2 cellular contexts compared by ENCODE assay signal in genomic region chr12:109130755-109131521, GRCh38.
TF ChIP-seq lines count a peak whose summit lies in the region.

No MANE protein-coding gene starts in this region.

TF ChIP-seq in A549, 52 proteins besides CTCF, POLR2A, EP300 and RAD21:
- no peak for TF ChIP-seq SREBF2 (IDR thresholded peaks at IDR 0.05)
- TF ChIP-seq MAFK (IDR thresholded peaks at IDR 0.05; ENCODE audit: partially characterized antibody) = no peak
- TF ChIP-seq, protein P1, sequence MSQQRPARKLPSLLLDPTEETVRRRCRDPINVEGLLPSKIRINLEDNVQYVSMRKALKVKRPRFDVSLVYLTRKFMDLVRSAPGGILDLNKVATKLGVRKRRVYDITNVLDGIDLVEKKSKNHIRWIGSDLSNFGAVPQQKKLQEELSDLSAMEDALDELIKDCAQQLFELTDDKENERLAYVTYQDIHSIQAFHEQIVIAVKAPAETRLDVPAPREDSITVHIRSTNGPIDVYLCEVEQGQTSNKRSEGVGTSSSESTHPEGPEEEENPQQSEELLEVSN (IDR thresholded peaks at IDR 0.05; ENCODE audit: borderline replicate concordance, low read depth) = no peak
- no peak for TF ChIP-seq JUNB (IDR thresholded peaks at IDR 0.05)
- TF ChIP-seq CEBPB (IDR thresholded peaks at IDR 0.05) = no peak
- no peak for TF ChIP-seq NR3C1 (IDR thresholded peaks at IDR 0.05)
- TF ChIP-seq ZFP36 (IDR thresholded peaks at IDR 0.05; ENCODE audit: borderline replicate concordance, partially characterized antibody) = no peak
- TF ChIP-seq, protein P2, sequence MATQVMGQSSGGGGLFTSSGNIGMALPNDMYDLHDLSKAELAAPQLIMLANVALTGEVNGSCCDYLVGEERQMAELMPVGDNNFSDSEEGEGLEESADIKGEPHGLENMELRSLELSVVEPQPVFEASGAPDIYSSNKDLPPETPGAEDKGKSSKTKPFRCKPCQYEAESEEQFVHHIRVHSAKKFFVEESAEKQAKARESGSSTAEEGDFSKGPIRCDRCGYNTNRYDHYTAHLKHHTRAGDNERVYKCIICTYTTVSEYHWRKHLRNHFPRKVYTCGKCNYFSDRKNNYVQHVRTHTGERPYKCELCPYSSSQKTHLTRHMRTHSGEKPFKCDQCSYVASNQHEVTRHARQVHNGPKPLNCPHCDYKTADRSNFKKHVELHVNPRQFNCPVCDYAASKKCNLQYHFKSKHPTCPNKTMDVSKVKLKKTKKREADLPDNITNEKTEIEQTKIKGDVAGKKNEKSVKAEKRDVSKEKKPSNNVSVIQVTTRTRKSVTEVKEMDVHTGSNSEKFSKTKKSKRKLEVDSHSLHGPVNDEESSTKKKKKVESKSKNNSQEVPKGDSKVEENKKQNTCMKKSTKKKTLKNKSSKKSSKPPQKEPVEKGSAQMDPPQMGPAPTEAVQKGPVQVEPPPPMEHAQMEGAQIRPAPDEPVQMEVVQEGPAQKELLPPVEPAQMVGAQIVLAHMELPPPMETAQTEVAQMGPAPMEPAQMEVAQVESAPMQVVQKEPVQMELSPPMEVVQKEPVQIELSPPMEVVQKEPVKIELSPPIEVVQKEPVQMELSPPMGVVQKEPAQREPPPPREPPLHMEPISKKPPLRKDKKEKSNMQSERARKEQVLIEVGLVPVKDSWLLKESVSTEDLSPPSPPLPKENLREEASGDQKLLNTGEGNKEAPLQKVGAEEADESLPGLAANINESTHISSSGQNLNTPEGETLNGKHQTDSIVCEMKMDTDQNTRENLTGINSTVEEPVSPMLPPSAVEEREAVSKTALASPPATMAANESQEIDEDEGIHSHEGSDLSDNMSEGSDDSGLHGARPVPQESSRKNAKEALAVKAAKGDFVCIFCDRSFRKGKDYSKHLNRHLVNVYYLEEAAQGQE (IDR thresholded peaks at IDR 0.05) = no peak
TF ChIP-seq in A549: peak in this region for 0.

TF ChIP-seq in H1, 55 proteins besides CTCF, POLR2A, EP300 and RAD21:
- TF ChIP-seq ASH2L (IDR thresholded peaks at IDR 0.05; ENCODE audit: low read length) (no peak), CHD1 (IDR thresholded peaks at IDR 0.05; ENCODE audit: low read depth, low read length) (no peak), TBP (IDR thresholded peaks at IDR 0.05; ENCODE audit: low read depth, low read length) (no peak), SIX5 (IDR thresholded peaks at IDR 0.05; ENCODE audit: low read depth, low read length) (no peak), HDAC2 (IDR thresholded peaks at IDR 0.05; ENCODE audit: borderline replicate concordance in 1 of 2, low read depth in 2 of 2, low read length in 2 of 2) (no peak), SIN3A (conservative IDR thresholded peaks at IDR 0.05 in 1 of 2, IDR thresholded peaks at IDR 0.05 in 1 of 2; ENCODE audit: low read depth in 1 of 2, low read length in 2 of 2) (no peak), POU5F1 (IDR thresholded peaks at IDR 0.05; ENCODE audit: low read depth, low read length) (no peak), MAFK (IDR thresholded peaks at IDR 0.05; ENCODE audit: low read depth, low read length) (no peak), ATF3 (IDR thresholded peaks at IDR 0.05; ENCODE audit: insufficient read depth, low read depth, low read length) (no peak), ZNF274 (IDR thresholded peaks at IDR 0.05; ENCODE audit: borderline replicate concordance, extremely low read depth, low read length) (no peak), KDM4A (IDR thresholded peaks at IDR 0.05; ENCODE audit: low read depth, low read length, severe bottlenecking) (no peak), TCF12 (IDR thresholded peaks at IDR 0.05; ENCODE audit: low read depth, low read length) (no peak), FOSL1 (IDR thresholded peaks at IDR 0.05; ENCODE audit: insufficient read depth, low read depth, low read length) (no peak), JUN (IDR thresholded peaks at IDR 0.05; ENCODE audit: low read depth, low read length) (no peak), SP1 (IDR thresholded peaks at IDR 0.05; ENCODE audit: low read depth, low read length) (no peak)
- TF ChIP-seq, protein P3, sequence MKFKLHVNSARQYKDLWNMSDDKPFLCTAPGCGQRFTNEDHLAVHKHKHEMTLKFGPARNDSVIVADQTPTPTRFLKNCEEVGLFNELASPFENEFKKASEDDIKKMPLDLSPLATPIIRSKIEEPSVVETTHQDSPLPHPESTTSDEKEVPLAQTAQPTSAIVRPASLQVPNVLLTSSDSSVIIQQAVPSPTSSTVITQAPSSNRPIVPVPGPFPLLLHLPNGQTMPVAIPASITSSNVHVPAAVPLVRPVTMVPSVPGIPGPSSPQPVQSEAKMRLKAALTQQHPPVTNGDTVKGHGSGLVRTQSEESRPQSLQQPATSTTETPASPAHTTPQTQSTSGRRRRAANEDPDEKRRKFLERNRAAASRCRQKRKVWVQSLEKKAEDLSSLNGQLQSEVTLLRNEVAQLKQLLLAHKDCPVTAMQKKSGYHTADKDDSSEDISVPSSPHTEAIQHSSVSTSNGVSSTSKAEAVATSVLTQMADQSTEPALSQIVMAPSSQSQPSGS (IDR thresholded peaks at IDR 0.05; ENCODE audit: low read length) = no peak
TF ChIP-seq in H1: peak in this region for 0.
